ENCODE assay signal across 19 cellular contexts in genomic region chr7:114444196-114444595, GRCh38. TPM values are rescaled to one million over a fixed set of nuclear protein-coding genes. Genes with fewer than 3 reads are reported as not detected.
"Had no signal": no experiment of that assay in that cellular context is flagged by ENCODE, and none has a peak within 500 bp of the region (broad histone marks: within the 10 kb centered on the region; RNA-seq: fewer than 3 reads in every experiment).

No MANE protein-coding gene starts in this region.

- H3K9me3 ChIP-seq: SJSA1 had no signal

- H3K4me1 ChIP-seq: SJSA1 had no signal

- H3K4me3 ChIP-seq: SJSA1, SK-N-MC had no signal

- H3K27ac ChIP-seq: SJSA1, SK-N-MC had no signal

- H3K27me3 ChIP-seq: SJSA1 had no signal

- DNase-seq: KBM-7, MV-4-11, NCI-H1048, NCI-H1105, NCI-H1436 treated with DMSO at 0.1 percent for 48 hours, NCI-H1694, NCI-H2029, NCI-H2081 treated with DMSO at 0.1 percent for 48 hours, NCI-H2227 treated with DMSO at 0.1 percent for 48 hours, NCI-H524, NCI-H526 treated with DMSO at 0.1 percent for 48 hours, NCI-H748 treated with DMSO at 0.1 percent for 48 hours, Right ventricle myocardium superior, RPMI8226, SIG-M5 had no signal

- H3K36me3 ChIP-seq: SJSA1 had no signal

RNA-seq across cellular contexts. Expression of gene FOXP2, which starts 29.6 kb away (rescaled TPM):
- total RNA-seq: MCF 10A, NCI-H460, SJSA1 had no signal
